In the genomic region with DNA sequence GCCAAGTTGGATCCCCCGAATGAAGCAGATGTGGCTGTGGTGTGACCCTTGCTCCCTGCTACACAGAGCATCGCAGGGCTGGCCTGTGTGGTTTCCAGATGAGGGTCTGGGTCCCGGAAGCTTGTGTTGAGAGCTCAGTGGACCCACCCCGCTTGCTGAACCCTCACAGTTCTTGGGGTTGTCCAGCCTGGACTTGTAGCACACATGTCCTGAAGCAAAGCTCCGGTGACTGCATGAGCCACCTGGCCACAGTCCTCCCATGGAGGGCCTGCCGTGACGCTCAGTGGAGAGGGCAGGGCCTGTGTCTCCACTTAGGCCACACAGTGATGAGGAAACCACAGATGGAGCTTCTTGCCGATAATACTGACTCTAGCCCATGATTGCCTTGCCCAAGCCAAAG, we compare ENCODE assay signal across 11 cellular contexts.
A peak's percentile ranks its signal among the peaks of the same experiment; 100 is the strongest.
DNase-seq lines count a peak whose midpoint lies in the region; ATAC-seq and TF ChIP-seq lines count a peak whose summit lies in the region.
"Had no signal": no experiment of that assay in that cellular context is flagged by ENCODE, and none has a peak within 500 bp of the region (broad histone marks: within the 10 kb centered on the region; RNA-seq: fewer than 3 reads in every experiment).

No MANE protein-coding gene starts in this region.

- H3K27me3 ChIP-seq in right atrium auricular region (no peaks in the 10 kb centered on the region), breast epithelium (no peaks in the 10 kb centered on the region), neural cell (ENCODE audit: insufficient read depth, low read depth, low read length) (no peaks in the 10 kb centered on the region)

- TF ChIP-seq CTCF in right atrium auricular region (IDR thresholded peaks at IDR 0.05) (no peak), breast epithelium (IDR thresholded peaks at IDR 0.05) (no peak), neural cell (IDR thresholded peaks at IDR 0.05; ENCODE audit: poor library complexity, severe bottlenecking) (no peak)

- TF ChIP-seq RAD21 in neural cell (conservative IDR thresholded peaks at IDR 0.05), result no peak

- ATAC-seq in left ventricle myocardium superior (no peak), HG03175 (IDR thresholded peaks at IDR 0.05; ENCODE audit: unreplicated experiment) (no peak)
- ATAC-seq: left cardiac atrium had no signal

- H3K36me3 ChIP-seq in right atrium auricular region, result peaks cover 50% of the 10 kb centered on the region
- H3K36me3 ChIP-seq in breast epithelium, result peaks cover 16% of the 10 kb centered on the region
- H3K36me3 ChIP-seq in neural cell (ENCODE audit: insufficient read depth, low read length), result peaks cover 21% of the 10 kb centered on the region

- DNase-seq in right atrium auricular region (ENCODE audit: low spot score), result peak; percentile 58
- DNase-seq in left ventricle myocardium superior, result no peak
- no peak for DNase-seq in breast epithelium (ENCODE audit: low spot score in 2 of 2)
- DNase-seq in NCI-H2196 treated with DMSO at 0.1 percent for 48 hours (lab: John Stamatoyannopoulos, UW; ENCODE audit: unreplicated experiment), result no peak
- no peak for DNase-seq in HT-29 (ENCODE audit: low spot score)
- no peak for DNase-seq in cerebellar nuclear complex (lab: John Stamatoyannopoulos, UW)
- DNase-seq: left cardiac atrium, NCI-H446 had no signal

- TF ChIP-seq POLR2A in breast epithelium (IDR thresholded peaks at IDR 0.05), result no peak

- H2AFZ ChIP-seq in neural cell (ENCODE audit: low read depth, low read length), result no peak overlapping the region

- H3K4me3 ChIP-seq in right atrium auricular region, result no peak overlapping the region
- H3K4me3 ChIP-seq in breast epithelium, result no peak overlapping the region
- no peak overlapping the region for H3K4me3 ChIP-seq in neural cell (ENCODE audit: low read length)

- intact Hi-C loops in left ventricle myocardium superior (cut with micrococcal nuclease), result no loop called here
- intact Hi-C loops in breast epithelium (cut with DNase I; ENCODE audit: low total_unique reads), result no loop called here

- H3F3A ChIP-seq in neural cell (ENCODE audit: insufficient read depth, low read length, poor library complexity, severe bottlenecking), result no peaks in the 10 kb centered on the region

- H3K9me3 ChIP-seq in right atrium auricular region (no peaks in the 10 kb centered on the region), breast epithelium (no peaks in the 10 kb centered on the region), neural cell (ENCODE audit: low read length) (no peaks in the 10 kb centered on the region)

- TF ChIP-seq EP300 in neural cell (conservative IDR thresholded peaks at IDR 0.05; ENCODE audit: poor library complexity, severe bottlenecking), result no peak

- H3K27ac ChIP-seq in right atrium auricular region, result no peak overlapping the region
- H3K27ac ChIP-seq in breast epithelium, result peak overlapping the region; percentile 89 to 97
- H3K27ac ChIP-seq in neural cell (ENCODE audit: low read length), result no peak overlapping the region
- H3K27ac ChIP-seq: C4-2B had no signal

- peaks cover 0 to 64% of the 10 kb centered on the region in 2 donors for H3K4me1 ChIP-seq in right atrium auricular region
- H3K4me1 ChIP-seq in breast epithelium, result peaks cover 8 to 10% of the 10 kb centered on the region in 2 donors

- peaks cover 11% of the 10 kb centered on the region for H3K79me2 ChIP-seq in neural cell (replicated peaks; ENCODE audit: insufficient read depth, low read length)

- peaks cover 8% of the 10 kb centered on the region for H4K20me1 ChIP-seq in neural cell (ENCODE audit: insufficient read depth)

- no peaks in the 10 kb centered on the region for H3K9me2 ChIP-seq in neural cell (ENCODE audit: insufficient read depth, low read length)

- no peak overlapping the region for H3K9ac ChIP-seq in neural cell (ENCODE audit: low read length)

- no peak overlapping the region for H3K4me2 ChIP-seq in neural cell (ENCODE audit: low read length)

TF ChIP-seq in neural cell, 6 proteins besides CTCF, POLR2A, EP300 and RAD21:
- TF ChIP-seq SMC3 (conservative IDR thresholded peaks at IDR 0.05; ENCODE audit: poor library complexity) (no peak), POLR2AphosphoS5 (IDR thresholded peaks at IDR 0.05) (peak; percentile 23)

Comparison
In these comparisons a context has a peak if more than half of its experiments do, and no peak if none do; other contexts are left out.
1. H3K27ac ChIP-seq: peak in breast epithelium (2 of 2); none in right atrium auricular region (0 of 2) and neural cell (single experiment).